Comparison of ENCODE assay signal across 11 cellular contexts in the genomic region with DNA sequence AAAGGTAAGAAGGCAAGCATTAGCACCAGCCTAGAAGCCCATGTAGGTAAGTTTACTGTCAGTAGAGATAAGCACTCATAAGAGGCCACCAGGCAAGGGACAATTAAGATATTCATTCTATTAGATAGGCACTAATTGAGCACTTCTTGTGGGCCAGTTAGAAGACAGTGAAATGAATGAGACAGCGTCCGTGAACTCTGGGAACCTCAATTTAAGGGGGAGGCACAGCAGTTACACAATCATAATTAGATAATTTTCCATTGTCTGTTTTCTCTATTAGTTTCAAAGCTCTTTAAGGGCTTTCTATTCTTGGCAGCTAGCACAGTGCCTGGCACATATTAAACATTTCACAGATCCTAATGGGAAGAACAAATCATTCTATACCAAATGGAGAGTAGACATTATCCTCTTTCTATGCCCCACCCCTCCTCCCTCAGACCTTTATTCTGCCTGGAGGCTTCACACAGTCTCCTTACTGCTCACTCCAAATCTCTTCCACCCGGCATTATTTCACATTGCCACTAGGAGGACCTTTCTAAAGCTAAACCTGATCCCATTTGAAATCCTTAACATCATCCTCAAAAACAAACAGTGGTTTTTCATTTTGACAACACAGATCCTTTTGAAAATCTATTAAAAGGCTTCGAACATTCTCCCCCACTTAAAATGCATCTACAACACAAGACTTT.
A peak's percentile ranks its signal among the peaks of the same experiment; 100 is the strongest.
DNase-seq lines count a peak whose midpoint lies in the region; ATAC-seq and TF ChIP-seq lines count a peak whose summit lies in the region.
"Had no signal": no experiment of that assay in that cellular context is flagged by ENCODE, and none has a peak within 500 bp of the region (broad histone marks: within the 10 kb centered on the region; RNA-seq: fewer than 3 reads in every experiment).

No MANE protein-coding gene starts in this region.

- H3K27me3 ChIP-seq in WERI-Rb-1 (ENCODE audit: insufficient read depth, low read depth, severe bottlenecking) (no peaks in the 10 kb centered on the region), tibial artery (no peaks in the 10 kb centered on the region), aorta (ENCODE audit: control insufficient read depth in 1 of 2, insufficient read depth in 2 of 2, low read length in 1 of 2) (no peaks in the 10 kb centered on the region), MG63 (no peaks in the 10 kb centered on the region)
- H3K27me3 ChIP-seq: SJCRH30 had no signal

- no peak overlapping the region for H3K27ac Mint-ChIP-seq in activated naive CD8-positive, alpha-beta T cell treated with anti-CD3 and anti-CD28 coated beads, Interleukin-2, amount 50 U/mL, for 24 hours
- H3K27ac Mint-ChIP-seq: activated CD8-positive, alpha-beta T cell treated with anti-CD3 and anti-CD28 coated beads, Interleukin-2, amount 10 ng/mL, durations not matched to agents 7 days and 5 days had no signal

- no peaks in the 10 kb centered on the region for H3K4me1 Mint-ChIP-seq in activated naive CD8-positive, alpha-beta T cell treated with anti-CD3 and anti-CD28 coated beads, Interleukin-2, amount 50 U/mL, for 24 hours

- intact Hi-C loops in tibial artery (cut with DNase I; ENCODE audit: low total_unique reads) (no loop called here), aorta (cut with DNase I) (no loop called here)

- H3K4me3 Mint-ChIP-seq in activated naive CD8-positive, alpha-beta T cell treated with anti-CD3 and anti-CD28 coated beads, Interleukin-2, amount 50 U/mL, for 24 hours: no peak overlapping the region
- H3K4me3 Mint-ChIP-seq: activated CD8-positive, alpha-beta T cell treated with anti-CD3 and anti-CD28 coated beads, Interleukin-2, amount 10 ng/mL, durations not matched to agents 7 days and 5 days had no signal

- ATAC-seq in activated naive CD8-positive, alpha-beta T cell treated with anti-CD3 and anti-CD28 coated beads, Interleukin-2, amount 50 U/mL, for 24 hours: no peak
- ATAC-seq in aorta (ENCODE audit: low FRiP score): no peak
- ATAC-seq: activated CD8-positive, alpha-beta T cell treated with anti-CD3 and anti-CD28 coated beads, Interleukin-2, amount 10 ng/mL, durations not matched to agents 7 days and 5 days had no signal

- H3K4me1 ChIP-seq in tibial artery: no peaks in the 10 kb centered on the region
- no peaks in the 10 kb centered on the region for H3K4me1 ChIP-seq in aorta (ENCODE audit: control insufficient read depth in 1 of 2, insufficient read depth in 2 of 2, low read length in 2 of 2)
- H3K4me1 ChIP-seq: SJCRH30 had no signal

- H3K4me3 ChIP-seq in LNCaP clone FGC (ENCODE audit: low read depth, low read length) (no peak overlapping the region), WERI-Rb-1 (ENCODE audit: low read depth, low read length) (no peak overlapping the region), tibial artery (no peak overlapping the region), aorta (ENCODE audit: low read length in 2 of 2) (no peak overlapping the region), MG63 (no peak overlapping the region)
- H3K4me3 ChIP-seq: SJCRH30 had no signal

- DNase-seq in ELF-1 (ENCODE audit: low read depth, low spot score) (peak; percentile 18), LNCaP clone FGC (ENCODE audit: low read depth) (no peak), WERI-Rb-1 (peak; percentile 19), islet precursor cell (peak; percentile 56), tibial artery (no peak), aorta (no peak), MG63 (no peak)
- DNase-seq in activated naive CD8-positive, alpha-beta T cell treated with anti-CD3 and anti-CD28 coated beads, Interleukin-2, amount 50 U/mL, for 24 hours: no peak
- DNase-seq: activated CD8-positive, alpha-beta T cell treated with anti-CD3 and anti-CD28 coated beads, Interleukin-2, amount 10 ng/mL, durations not matched to agents 7 days and 5 days; stimulated activated CD4-positive, alpha-beta T cell treated with anti-CD3 and anti-CD28 coated beads, Interleukin-2, amount 100 ng/mL, for 48 hours had no signal

- TF ChIP-seq CTCF in LNCaP clone FGC (IDR thresholded peaks at IDR 0.05; ENCODE audit: control insufficient read depth, extremely low read depth, insufficient read depth) (peak; percentile 36), WERI-Rb-1 (IDR thresholded peaks at IDR 0.05; ENCODE audit: low read depth, low read length) (peak; percentile 34), tibial artery (IDR thresholded peaks at IDR 0.05) (no peak)

- 74 to 77% methylated on average over 4 of the region's 4 CpGs for WGBS in aorta, 2 donors

- H3K27me3 Mint-ChIP-seq in activated naive CD8-positive, alpha-beta T cell treated with anti-CD3 and anti-CD28 coated beads, Interleukin-2, amount 50 U/mL, for 24 hours: no peaks in the 10 kb centered on the region

- no peaks in the 10 kb centered on the region for H3K36me3 Mint-ChIP-seq in activated naive CD8-positive, alpha-beta T cell treated with anti-CD3 and anti-CD28 coated beads, Interleukin-2, amount 50 U/mL, for 24 hours (ENCODE audit: low read depth)

- H3K27ac ChIP-seq in WERI-Rb-1 (no peak overlapping the region), tibial artery (no peak overlapping the region), aorta (ENCODE audit: low read depth in 1 of 2, low read length in 2 of 2) (no peak overlapping the region)
- H3K27ac ChIP-seq: SJCRH30 had no signal

- no peaks in the 10 kb centered on the region for H3K9me3 Mint-ChIP-seq in activated naive CD8-positive, alpha-beta T cell treated with anti-CD3 and anti-CD28 coated beads, Interleukin-2, amount 50 U/mL, for 24 hours

- H3K9me3 ChIP-seq in WERI-Rb-1 (ENCODE audit: severe bottlenecking) (peaks cover 3% of the 10 kb centered on the region), tibial artery (no peaks in the 10 kb centered on the region), aorta (ENCODE audit: control insufficient read depth, low read length) (no peaks in the 10 kb centered on the region), MG63 (no peaks in the 10 kb centered on the region)
- H3K9me3 ChIP-seq: SJCRH30 had no signal

- H3K36me3 ChIP-seq in WERI-Rb-1 (no peaks in the 10 kb centered on the region), tibial artery (no peaks in the 10 kb centered on the region), aorta (ENCODE audit: control insufficient read depth in 1 of 2, insufficient read depth in 2 of 2, low read length in 1 of 2) (no peaks in the 10 kb centered on the region), MG63 (no peaks in the 10 kb centered on the region)
- H3K36me3 ChIP-seq: SJCRH30 had no signal

Comparison
In these comparisons a context has a peak if more than half of its experiments do, and no peak if none do; other contexts are left out.
1. DNase-seq: peak in ELF-1 (single experiment), WERI-Rb-1 (single experiment) and islet precursor cell (single experiment); none in LNCaP clone FGC (single experiment), tibial artery (0 of 2), activated naive CD8-positive, alpha-beta T cell treated with anti-CD3 and anti-CD28 coated beads, Interleukin-2, amount 50 U/mL, for 24 hours (single experiment), aorta (0 of 2) and MG63 (single experiment).
2. CTCF ChIP-seq: peak in LNCaP clone FGC (single experiment) and WERI-Rb-1 (single experiment); none in tibial artery (0 of 2).